In genomic region chr12:79233341-79233761, GRCh38 we compare ENCODE assay signal across 11 cellular contexts.
A peak's percentile ranks its signal among the peaks of the same experiment; 100 is the strongest.
DNase-seq lines count a peak whose midpoint lies in the region; ATAC-seq and TF ChIP-seq lines count a peak whose summit lies in the region.
"Had no signal": no experiment of that assay in that cellular context is flagged by ENCODE, and none has a peak within 500 bp of the region (broad histone marks: within the 10 kb centered on the region; RNA-seq: fewer than 3 reads in every experiment).

No MANE protein-coding gene starts in this region.

- DNase-seq in D341Med (ENCODE audit: low spot score) (peak; percentile 48), NCI-H345 treated with DMSO at 0.1 percent for 48 hours (lab: John Stamatoyannopoulos, UW; ENCODE audit: unreplicated experiment) (peak; percentile 85), tibial nerve (ENCODE audit: low spot score in 2 of 2) (no peak), esophagus muscularis mucosa (ENCODE audit: extremely low spot score) (no peak), Peyer's patch (no peak), HT-29 (ENCODE audit: low spot score) (no peak)
- DNase-seq: activated CD4-positive, alpha-beta memory T cell treated with anti-CD3 and anti-CD28 coated beads for 36 hours; esophagus squamous epithelium; left cardiac atrium had no signal

- H3K4me3 ChIP-seq in tibial nerve = no peak overlapping the region
- H3K4me3 ChIP-seq in esophagus muscularis mucosa = no peak overlapping the region
- no peak overlapping the region for H3K4me3 ChIP-seq in Peyer's patch
- H3K4me3 ChIP-seq: esophagus squamous epithelium had no signal

- intact Hi-C loops in esophagus muscularis mucosa (cut with DNase I) = no loop called here

- H3K27me3 ChIP-seq in tibial nerve (no peaks in the 10 kb centered on the region), esophagus muscularis mucosa (no peaks in the 10 kb centered on the region), Peyer's patch (no peaks in the 10 kb centered on the region)
- H3K27me3 ChIP-seq: esophagus squamous epithelium had no signal

- H3K27ac ChIP-seq in tibial nerve = no peak overlapping the region
- H3K27ac ChIP-seq in esophagus muscularis mucosa (replicated peaks in 1 of 4) = no peak overlapping the region
- H3K27ac ChIP-seq in Peyer's patch = no peak overlapping the region
- H3K27ac ChIP-seq: esophagus squamous epithelium had no signal

- H3K9me3 ChIP-seq in tibial nerve (no peaks in the 10 kb centered on the region), esophagus muscularis mucosa (no peaks in the 10 kb centered on the region), Peyer's patch (no peaks in the 10 kb centered on the region)
- H3K9me3 ChIP-seq: esophagus squamous epithelium had no signal

- H3K36me3 ChIP-seq in tibial nerve = no peaks in the 10 kb centered on the region
- no peaks in the 10 kb centered on the region for H3K36me3 ChIP-seq in esophagus muscularis mucosa
- no peaks in the 10 kb centered on the region for H3K36me3 ChIP-seq in Peyer's patch
- H3K36me3 ChIP-seq: esophagus squamous epithelium had no signal

- ATAC-seq in GM19467 (IDR thresholded peaks at IDR 0.05; ENCODE audit: unreplicated experiment) (peak; percentile 57), HG03342 (IDR thresholded peaks at IDR 0.05; ENCODE audit: unreplicated experiment) (peak; percentile 78)
- ATAC-seq: left cardiac atrium had no signal

- WGBS in tibial nerve, 2 donors = 79 to 80% methylated on average over 6 of the region's 6 CpGs
- WGBS in esophagus muscularis mucosa = 76% methylated on average over 6 of the region's 6 CpGs

- H3K4me1 ChIP-seq in tibial nerve (no peaks in the 10 kb centered on the region), esophagus muscularis mucosa (no peaks in the 10 kb centered on the region), Peyer's patch (no peaks in the 10 kb centered on the region)
- H3K4me1 ChIP-seq: esophagus squamous epithelium had no signal

- TF ChIP-seq EP300 in tibial nerve (IDR thresholded peaks at IDR 0.05) (no peak), esophagus muscularis mucosa (IDR thresholded peaks at IDR 0.05) (no peak)

- TF ChIP-seq CTCF in tibial nerve (IDR thresholded peaks at IDR 0.05) = no peak
- no peak for TF ChIP-seq CTCF in esophagus muscularis mucosa (IDR thresholded peaks at IDR 0.05)
- no peak for TF ChIP-seq CTCF in Peyer's patch (IDR thresholded peaks at IDR 0.05)

- TF ChIP-seq POLR2A in tibial nerve (IDR thresholded peaks at IDR 0.05) = no peak
- TF ChIP-seq POLR2A in esophagus muscularis mucosa (IDR thresholded peaks at IDR 0.05; ENCODE audit: low read depth) = no peak
- no peak for TF ChIP-seq POLR2A in Peyer's patch (IDR thresholded peaks at IDR 0.05)

Comparison
In these comparisons a context has a peak if more than half of its experiments do, and no peak if none do; other contexts are left out.
1. DNase-seq: peak in D341Med (single experiment) and NCI-H345 treated with DMSO at 0.1 percent for 48 hours (single experiment); none in tibial nerve (0 of 2), esophagus muscularis mucosa (single experiment), Peyer's patch (0 of 3) and HT-29 (single experiment).